Comparison of ENCODE assay signal across 1 cellular context in the genomic region with DNA sequence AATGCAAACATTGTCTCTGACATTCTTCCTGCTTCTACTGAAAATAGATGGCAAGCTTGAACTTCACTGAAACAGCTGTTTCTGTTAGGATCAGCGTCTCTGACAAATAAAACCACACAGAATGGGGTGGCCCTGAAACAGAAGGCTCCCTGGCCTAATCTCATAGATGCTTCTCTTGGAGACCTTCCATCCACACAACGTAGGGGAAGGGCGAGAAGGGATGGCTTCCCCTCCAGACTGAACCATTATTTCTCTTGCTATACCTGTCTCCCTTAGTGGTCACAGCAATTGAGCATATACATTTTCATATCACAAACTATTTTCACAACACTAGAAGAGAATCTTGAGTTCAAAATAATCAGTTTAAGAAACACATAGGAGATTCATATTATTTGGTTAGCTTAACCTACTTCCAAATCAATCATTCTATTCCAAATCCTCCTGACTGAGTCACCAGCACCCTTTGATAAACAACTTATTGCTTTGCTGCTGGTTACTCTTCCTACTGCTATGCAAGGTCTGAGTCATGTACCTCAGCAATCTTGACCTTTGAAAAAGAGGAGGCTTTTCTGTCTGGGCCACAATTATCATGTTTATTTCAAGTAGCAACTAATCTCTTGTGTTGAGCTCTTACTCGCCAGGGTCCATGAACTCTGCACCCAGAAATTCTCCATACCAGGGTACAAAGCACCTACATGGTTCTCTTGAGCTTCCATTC.
TF ChIP-seq lines count a peak whose summit lies in the region.

No MANE protein-coding gene starts in this region.

TF ChIP-seq in GM23338, 12 proteins besides CTCF, POLR2A, EP300 and RAD21:
- TF ChIP-seq EZH2 (IDR thresholded peaks at IDR 0.05; ENCODE audit: low read depth, unreplicated experiment), result no peak
- TF ChIP-seq NANOG (IDR thresholded peaks at IDR 0.05; ENCODE audit: borderline replicate concordance), result no peak
- no peak for TF ChIP-seq POLR2AphosphoS5 (IDR thresholded peaks at IDR 0.05; ENCODE audit: low read depth)
- no peak for TF ChIP-seq EZH2phosphoT487 (IDR thresholded peaks at IDR 0.05; ENCODE audit: unreplicated experiment)
- no peak for TF ChIP-seq CREB1 (CRISPR knock-in tag; IDR thresholded peaks at IDR 0.05; ENCODE audit: low read depth)
- TF ChIP-seq ETS1 (IDR thresholded peaks at IDR 0.05), result no peak
- TF ChIP-seq ZNF331 (CRISPR knock-in tag; IDR thresholded peaks at IDR 0.05; ENCODE audit: low read depth), result no peak
- no peak for TF ChIP-seq ZNF114 (CRISPR knock-in tag; IDR thresholded peaks at IDR 0.05)
- TF ChIP-seq REST (IDR thresholded peaks at IDR 0.05; ENCODE audit: unreplicated experiment), result no peak
- TF ChIP-seq, protein P1, sequence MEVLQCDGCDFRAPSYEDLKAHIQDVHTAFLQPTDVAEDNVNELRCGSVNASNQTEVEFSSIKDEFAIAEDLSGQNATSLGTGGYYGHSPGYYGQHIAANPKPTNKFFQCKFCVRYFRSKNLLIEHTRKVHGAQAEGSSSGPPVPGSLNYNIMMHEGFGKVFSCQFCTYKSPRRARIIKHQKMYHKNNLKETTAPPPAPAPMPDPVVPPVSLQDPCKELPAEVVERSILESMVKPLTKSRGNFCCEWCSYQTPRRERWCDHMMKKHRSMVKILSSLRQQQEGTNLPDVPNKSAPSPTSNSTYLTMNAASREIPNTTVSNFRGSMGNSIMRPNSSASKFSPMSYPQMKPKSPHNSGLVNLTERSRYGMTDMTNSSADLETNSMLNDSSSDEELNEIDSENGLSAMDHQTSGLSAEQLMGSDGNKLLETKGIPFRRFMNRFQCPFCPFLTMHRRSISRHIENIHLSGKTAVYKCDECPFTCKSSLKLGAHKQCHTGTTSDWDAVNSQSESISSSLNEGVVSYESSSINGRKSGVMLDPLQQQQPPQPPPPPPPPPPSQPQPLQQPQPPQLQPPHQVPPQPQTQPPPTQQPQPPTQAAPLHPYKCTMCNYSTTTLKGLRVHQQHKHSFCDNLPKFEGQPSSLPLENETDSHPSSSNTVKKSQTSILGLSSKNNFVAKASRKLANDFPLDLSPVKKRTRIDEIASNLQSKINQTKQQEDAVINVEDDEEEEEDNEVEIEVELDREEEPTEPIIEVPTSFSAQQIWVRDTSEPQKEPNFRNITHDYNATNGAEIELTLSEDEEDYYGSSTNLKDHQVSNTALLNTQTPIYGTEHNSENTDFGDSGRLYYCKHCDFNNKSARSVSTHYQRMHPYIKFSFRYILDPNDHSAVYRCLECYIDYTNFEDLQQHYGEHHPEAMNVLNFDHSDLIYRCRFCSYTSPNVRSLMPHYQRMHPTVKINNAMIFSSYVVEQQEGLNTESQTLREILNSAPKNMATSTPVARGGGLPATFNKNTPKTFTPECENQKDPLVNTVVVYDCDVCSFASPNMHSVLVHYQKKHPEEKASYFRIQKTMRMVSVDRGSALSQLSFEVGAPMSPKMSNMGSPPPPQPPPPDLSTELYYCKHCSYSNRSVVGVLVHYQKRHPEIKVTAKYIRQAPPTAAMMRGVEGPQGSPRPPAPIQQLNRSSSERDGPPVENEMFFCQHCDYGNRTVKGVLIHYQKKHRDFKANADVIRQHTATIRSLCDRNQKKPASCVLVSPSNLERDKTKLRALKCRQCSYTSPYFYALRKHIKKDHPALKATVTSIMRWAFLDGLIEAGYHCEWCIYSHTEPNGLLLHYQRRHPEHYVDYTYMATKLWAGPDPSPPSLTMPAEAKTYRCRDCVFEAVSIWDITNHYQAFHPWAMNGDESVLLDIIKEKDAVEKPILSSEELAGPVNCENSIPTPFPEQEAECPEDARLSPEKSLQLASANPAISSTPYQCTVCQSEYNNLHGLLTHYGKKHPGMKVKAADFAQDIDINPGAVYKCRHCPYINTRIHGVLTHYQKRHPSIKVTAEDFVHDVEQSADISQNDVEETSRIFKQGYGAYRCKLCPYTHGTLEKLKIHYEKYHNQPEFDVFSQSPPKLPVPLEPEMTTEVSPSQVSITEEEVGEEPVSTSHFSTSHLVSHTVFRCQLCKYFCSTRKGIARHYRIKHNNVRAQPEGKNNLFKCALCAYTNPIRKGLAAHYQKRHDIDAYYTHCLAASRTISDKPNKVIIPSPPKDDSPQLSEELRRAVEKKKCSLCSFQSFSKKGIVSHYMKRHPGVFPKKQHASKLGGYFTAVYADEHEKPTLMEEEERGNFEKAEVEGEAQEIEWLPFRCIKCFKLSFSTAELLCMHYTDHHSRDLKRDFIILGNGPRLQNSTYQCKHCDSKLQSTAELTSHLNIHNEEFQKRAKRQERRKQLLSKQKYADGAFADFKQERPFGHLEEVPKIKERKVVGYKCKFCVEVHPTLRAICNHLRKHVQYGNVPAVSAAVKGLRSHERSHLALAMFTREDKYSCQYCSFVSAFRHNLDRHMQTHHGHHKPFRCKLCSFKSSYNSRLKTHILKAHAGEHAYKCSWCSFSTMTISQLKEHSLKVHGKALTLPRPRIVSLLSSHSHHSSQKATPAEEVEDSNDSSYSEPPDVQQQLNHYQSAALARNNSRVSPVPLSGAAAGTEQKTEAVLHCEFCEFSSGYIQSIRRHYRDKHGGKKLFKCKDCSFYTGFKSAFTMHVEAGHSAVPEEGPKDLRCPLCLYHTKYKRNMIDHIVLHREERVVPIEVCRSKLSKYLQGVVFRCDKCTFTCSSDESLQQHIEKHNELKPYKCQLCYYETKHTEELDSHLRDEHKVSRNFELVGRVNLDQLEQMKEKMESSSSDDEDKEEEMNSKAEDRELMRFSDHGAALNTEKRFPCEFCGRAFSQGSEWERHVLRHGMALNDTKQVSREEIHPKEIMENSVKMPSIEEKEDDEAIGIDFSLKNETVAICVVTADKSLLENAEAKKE (CRISPR knock-in tag; IDR thresholded peaks at IDR 0.05), result no peak
- TF ChIP-seq STAT1 (IDR thresholded peaks at IDR 0.05; ENCODE audit: unreplicated experiment), result no peak
- no peak for TF ChIP-seq JUNB (IDR thresholded peaks at IDR 0.05; ENCODE audit: unreplicated experiment)
